Comparison of ENCODE assay signal across 15 cellular contexts in genomic region chr18:25734336-25734735, GRCh38.
"Had no signal": no experiment of that assay in that cellular context is flagged by ENCODE, and none has a peak within 500 bp of the region (broad histone marks: within the 10 kb centered on the region; RNA-seq: fewer than 3 reads in every experiment).

No MANE protein-coding gene starts in this region.

- ATAC-seq: activated CD8-positive, alpha-beta memory T cell treated with anti-CD3 and anti-CD28 coated beads, Interleukin-2, amount 10 ng/mL, durations not matched to agents 7 days and 5 days; esophagus mucosa; heart right ventricle; stimulated activated naive B cell treated with anti-CD40 and anti-IgM and Interleukin-4, amounts not matched to agents 10 μg/mL and 1 μg/mL and 100 μg/mL, for 72 hours had no signal

- H3K36me3 ChIP-seq: heart right ventricle, sigmoid colon, spleen had no signal

- H3K27ac ChIP-seq: heart right ventricle, sigmoid colon, spleen had no signal

- DNase-seq: activated CD4-positive, alpha-beta memory T cell treated with anti-CD3 and anti-CD28 coated beads for 36 hours; activated CD4-positive, alpha-beta T cell treated with anti-CD3 and anti-CD28 coated beads for 4 hours; activated CD8-positive, alpha-beta memory T cell treated with anti-CD3 and anti-CD28 coated beads, Interleukin-2, amount 10 ng/mL, durations not matched to agents 7 days and 5 days; cerebellar nuclear complex; cortex of kidney; effector CD4-positive, alpha-beta T cell; heart right ventricle; midbrain; occipital lobe; posterior cingulate gyrus; sigmoid colon; spleen; stimulated activated naive B cell treated with anti-CD40 and anti-IgM and Interleukin-4, amounts not matched to agents 10 μg/mL and 1 μg/mL and 100 μg/mL, for 72 hours had no signal

- H3K4me1 ChIP-seq: heart right ventricle, sigmoid colon, spleen had no signal

- H3K27me3 ChIP-seq: sigmoid colon, spleen had no signal

- H3K4me3 ChIP-seq: heart right ventricle, lung, sigmoid colon, spleen had no signal
